Comparison of ENCODE assay signal across 2 cellular contexts in the genomic region with DNA sequence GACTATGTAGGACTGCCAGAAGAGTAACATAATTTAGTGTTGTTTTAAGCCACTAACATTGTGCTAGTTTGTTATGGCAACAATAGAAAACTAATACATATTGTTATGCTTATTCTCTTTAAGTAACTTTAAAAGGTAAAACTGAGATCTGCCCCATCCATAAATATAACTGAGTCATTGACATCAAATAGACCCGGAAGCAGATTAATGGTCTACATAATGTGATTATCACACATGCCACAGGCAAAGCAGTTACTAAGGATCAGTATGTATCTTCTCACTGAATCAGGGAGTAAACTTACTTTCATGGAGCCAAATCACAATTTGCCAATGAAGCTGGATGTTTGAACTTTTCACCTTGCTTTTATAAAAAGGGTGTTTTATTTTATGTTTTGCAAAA.
A peak's percentile ranks its signal among the peaks of the same experiment; 100 is the strongest.
TF ChIP-seq lines count a peak whose summit lies in the region.

No MANE protein-coding gene starts in this region.

TF ChIP-seq in SK-N-SH treated with all-trans-retinoic acid at 6 μM for 48 hours, 23 proteins besides CTCF, POLR2A, EP300 and RAD21:
- TF ChIP-seq, protein P1, sequence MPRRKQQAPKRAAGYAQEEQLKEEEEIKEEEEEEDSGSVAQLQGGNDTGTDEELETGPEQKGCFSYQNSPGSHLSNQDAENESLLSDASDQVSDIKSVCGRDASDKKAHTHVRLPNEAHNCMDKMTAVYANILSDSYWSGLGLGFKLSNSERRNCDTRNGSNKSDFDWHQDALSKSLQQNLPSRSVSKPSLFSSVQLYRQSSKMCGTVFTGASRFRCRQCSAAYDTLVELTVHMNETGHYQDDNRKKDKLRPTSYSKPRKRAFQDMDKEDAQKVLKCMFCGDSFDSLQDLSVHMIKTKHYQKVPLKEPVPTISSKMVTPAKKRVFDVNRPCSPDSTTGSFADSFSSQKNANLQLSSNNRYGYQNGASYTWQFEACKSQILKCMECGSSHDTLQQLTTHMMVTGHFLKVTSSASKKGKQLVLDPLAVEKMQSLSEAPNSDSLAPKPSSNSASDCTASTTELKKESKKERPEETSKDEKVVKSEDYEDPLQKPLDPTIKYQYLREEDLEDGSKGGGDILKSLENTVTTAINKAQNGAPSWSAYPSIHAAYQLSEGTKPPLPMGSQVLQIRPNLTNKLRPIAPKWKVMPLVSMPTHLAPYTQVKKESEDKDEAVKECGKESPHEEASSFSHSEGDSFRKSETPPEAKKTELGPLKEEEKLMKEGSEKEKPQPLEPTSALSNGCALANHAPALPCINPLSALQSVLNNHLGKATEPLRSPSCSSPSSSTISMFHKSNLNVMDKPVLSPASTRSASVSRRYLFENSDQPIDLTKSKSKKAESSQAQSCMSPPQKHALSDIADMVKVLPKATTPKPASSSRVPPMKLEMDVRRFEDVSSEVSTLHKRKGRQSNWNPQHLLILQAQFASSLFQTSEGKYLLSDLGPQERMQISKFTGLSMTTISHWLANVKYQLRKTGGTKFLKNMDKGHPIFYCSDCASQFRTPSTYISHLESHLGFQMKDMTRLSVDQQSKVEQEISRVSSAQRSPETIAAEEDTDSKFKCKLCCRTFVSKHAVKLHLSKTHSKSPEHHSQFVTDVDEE (CRISPR knock-in tag; IDR thresholded peaks at IDR 0.05): no peak
- peak; percentile 69; the same call in 1 of the 2 replicates for TF ChIP-seq ZNF8 (CRISPR knock-in tag; IDR thresholded peaks at IDR 0.05)
- TF ChIP-seq, protein P2, sequence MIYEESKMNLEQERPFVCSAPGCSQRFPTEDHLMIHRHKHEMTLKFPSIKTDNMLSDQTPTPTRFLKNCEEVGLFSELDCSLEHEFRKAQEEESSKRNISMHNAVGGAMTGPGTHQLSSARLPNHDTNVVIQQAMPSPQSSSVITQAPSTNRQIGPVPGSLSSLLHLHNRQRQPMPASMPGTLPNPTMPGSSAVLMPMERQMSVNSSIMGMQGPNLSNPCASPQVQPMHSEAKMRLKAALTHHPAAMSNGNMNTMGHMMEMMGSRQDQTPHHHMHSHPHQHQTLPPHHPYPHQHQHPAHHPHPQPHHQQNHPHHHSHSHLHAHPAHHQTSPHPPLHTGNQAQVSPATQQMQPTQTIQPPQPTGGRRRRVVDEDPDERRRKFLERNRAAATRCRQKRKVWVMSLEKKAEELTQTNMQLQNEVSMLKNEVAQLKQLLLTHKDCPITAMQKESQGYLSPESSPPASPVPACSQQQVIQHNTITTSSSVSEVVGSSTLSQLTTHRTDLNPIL (CRISPR knock-in tag; IDR thresholded peaks at IDR 0.05; ENCODE audit: low read depth): peak; percentile 31; the same call in 1 of the 2 replicates
- TF ChIP-seq PATZ1 (CRISPR knock-in tag; IDR thresholded peaks at IDR 0.05; ENCODE audit: borderline replicate concordance): peak; percentile 49; the same call in 1 of the 2 replicates
- no peak for TF ChIP-seq ZFP30 (CRISPR knock-in tag; IDR thresholded peaks at IDR 0.05)
- no peak for TF ChIP-seq POU6F1 (CRISPR knock-in tag; IDR thresholded peaks at IDR 0.05; ENCODE audit: borderline replicate concordance, low read depth)
- TF ChIP-seq ISL1 (CRISPR knock-in tag; IDR thresholded peaks at IDR 0.05): peak; percentile 90
- TF ChIP-seq ESRRG (CRISPR knock-in tag; IDR thresholded peaks at IDR 0.05): no peak
- no peak for TF ChIP-seq ZNF565 (CRISPR knock-in tag; conservative IDR thresholded peaks at IDR 0.05; ENCODE audit: low read depth)
- no peak for TF ChIP-seq CSDC2 (CRISPR knock-in tag; IDR thresholded peaks at IDR 0.05)
- peak; percentile 58; the same call in 1 of the 2 replicates for TF ChIP-seq SNAI2 (CRISPR knock-in tag; IDR thresholded peaks at IDR 0.05)
TF ChIP-seq in SK-N-SH treated with all-trans-retinoic acid at 6 μM for 48 hours: peak in this region for 5.

TF ChIP-seq in SK-N-SH, 30 proteins besides CTCF, POLR2A, EP300 and RAD21 (continued from another document):
- TF ChIP-seq SIN3A (IDR thresholded peaks at IDR 0.05; ENCODE audit: borderline replicate concordance, low read depth, low read length) (no peak), RFX5 (IDR thresholded peaks at IDR 0.05; ENCODE audit: low read length) (no peak), NFIC (IDR thresholded peaks at IDR 0.05; ENCODE audit: borderline replicate concordance) (no peak), MXI1 (IDR thresholded peaks at IDR 0.05; ENCODE audit: low read depth, low read length) (no peak), GABPA (IDR thresholded peaks at IDR 0.05; ENCODE audit: low read depth) (no peak), TAF1 (IDR thresholded peaks at IDR 0.05; ENCODE audit: borderline replicate concordance, low read depth, low read length) (no peak), IRF3 (IDR thresholded peaks at IDR 0.05; ENCODE audit: low read depth, low read length) (no peak), MEF2A (IDR thresholded peaks at IDR 0.05; ENCODE audit: borderline replicate concordance, low read depth) (no peak), JUND (IDR thresholded peaks at IDR 0.05) (no peak), RXRA (IDR thresholded peaks at IDR 0.05; ENCODE audit: borderline replicate concordance, low read depth) (no peak), TCF12 (IDR thresholded peaks at IDR 0.05) (no peak)
- TF ChIP-seq, protein P3, sequence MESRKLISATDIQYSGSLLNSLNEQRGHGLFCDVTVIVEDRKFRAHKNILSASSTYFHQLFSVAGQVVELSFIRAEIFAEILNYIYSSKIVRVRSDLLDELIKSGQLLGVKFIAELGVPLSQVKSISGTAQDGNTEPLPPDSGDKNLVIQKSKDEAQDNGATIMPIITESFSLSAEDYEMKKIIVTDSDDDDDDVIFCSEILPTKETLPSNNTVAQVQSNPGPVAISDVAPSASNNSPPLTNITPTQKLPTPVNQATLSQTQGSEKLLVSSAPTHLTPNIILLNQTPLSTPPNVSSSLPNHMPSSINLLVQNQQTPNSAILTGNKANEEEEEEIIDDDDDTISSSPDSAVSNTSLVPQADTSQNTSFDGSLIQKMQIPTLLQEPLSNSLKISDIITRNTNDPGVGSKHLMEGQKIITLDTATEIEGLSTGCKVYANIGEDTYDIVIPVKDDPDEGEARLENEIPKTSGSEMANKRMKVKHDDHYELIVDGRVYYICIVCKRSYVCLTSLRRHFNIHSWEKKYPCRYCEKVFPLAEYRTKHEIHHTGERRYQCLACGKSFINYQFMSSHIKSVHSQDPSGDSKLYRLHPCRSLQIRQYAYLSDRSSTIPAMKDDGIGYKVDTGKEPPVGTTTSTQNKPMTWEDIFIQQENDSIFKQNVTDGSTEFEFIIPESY (IDR thresholded peaks at IDR 0.05; ENCODE audit: borderline replicate concordance, low read depth): no peak
